1 cellular context compared by ENCODE assay signal in genomic region chr5:9198399-9198798, GRCh38.
A peak's percentile ranks its signal among the peaks of the same experiment; 100 is the strongest.
TF ChIP-seq lines count a peak whose summit lies in the region.

No MANE protein-coding gene starts in this region.

TF ChIP-seq in HepG2, 621 proteins besides CTCF, POLR2A, EP300 and RAD21 (continued from another document):
- TF ChIP-seq MIER2 (CRISPR knock-in tag; IDR thresholded peaks at IDR 0.05): peak; percentile 57; the same call in 1 of the 2 replicates
- no peak for TF ChIP-seq SKIL (CRISPR knock-in tag; IDR thresholded peaks at IDR 0.05; ENCODE audit: borderline replicate concordance)
- no peak for TF ChIP-seq ATRX (CRISPR knock-in tag; IDR thresholded peaks at IDR 0.05; ENCODE audit: borderline replicate concordance)
- no peak for TF ChIP-seq RNF219 (CRISPR knock-in tag; IDR thresholded peaks at IDR 0.05)
